In the genomic region with DNA sequence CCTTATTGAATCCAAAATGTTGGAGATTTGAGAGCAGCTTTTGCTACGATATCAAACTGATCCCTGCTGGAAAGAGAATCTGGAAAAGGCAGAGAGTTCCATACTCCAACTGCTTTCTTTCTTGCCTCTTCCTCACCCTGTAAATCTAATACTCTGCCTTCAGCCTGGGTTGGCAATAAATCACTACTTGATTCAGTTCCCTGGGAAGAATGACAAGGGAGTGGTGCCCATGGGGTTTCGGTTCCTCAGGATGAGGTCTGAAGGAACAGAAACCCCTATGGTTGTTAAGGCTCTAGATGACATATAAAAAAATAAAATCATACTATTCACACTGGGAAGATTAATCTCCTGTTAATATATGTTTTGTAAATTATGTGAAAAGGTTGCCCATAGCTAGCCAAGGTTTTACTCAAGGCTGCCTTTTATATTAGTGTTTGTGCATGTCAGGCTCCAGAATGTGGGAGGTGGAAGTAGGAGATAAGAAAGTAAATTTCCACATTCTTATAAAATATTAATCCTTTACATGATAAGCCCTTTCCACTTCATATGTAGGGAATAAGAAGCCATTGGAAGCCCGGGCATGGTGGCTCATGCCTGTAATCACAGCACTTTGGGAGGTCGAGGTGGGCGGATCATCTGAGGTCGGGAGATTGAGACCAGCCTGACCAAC, we compare ENCODE assay signal across 25 cellular contexts.
"Had no signal": no experiment of that assay in that cellular context is flagged by ENCODE, and none has a peak within 500 bp of the region (broad histone marks: within the 10 kb centered on the region; RNA-seq: fewer than 3 reads in every experiment).

No MANE protein-coding gene starts in this region.

- H3K36me3 Mint-ChIP-seq: brain, naive B cell, neural progenitor cell had no signal

- H2AFZ ChIP-seq: neural progenitor cell had no signal

- H3K27me3 Mint-ChIP-seq: activated CD4-positive, alpha-beta T cell treated with anti-CD3 and anti-CD28 coated beads, Interleukin-2, amount 10 ng/mL, durations not matched to agents 24 days and 14 days; activated T-helper 17 cell treated with anti-CD3 and anti-CD28 coated beads, Interleukin-2, amount 50 U/mL, for 72 hours; brain; stimulated activated naive CD8-positive, alpha-beta T cell treated with anti-CD3 and anti-CD28 coated beads, Interleukin-15, amount 100 ng/mL, for 72 hours had no signal

- H3K4me1 ChIP-seq: neural progenitor cell, prostate gland, suprapubic skin had no signal

- H3K4me2 ChIP-seq: neural progenitor cell had no signal

- DNase-seq: activated CD4-positive, alpha-beta T cell treated with anti-CD3 and anti-CD28 coated beads, Interleukin-2, amount 10 ng/mL, durations not matched to agents 24 days and 14 days; activated CD8-positive, alpha-beta T cell treated with anti-CD3 and anti-CD28 coated beads for 36 hours; activated naive CD4-positive, alpha-beta T cell; activated T-cell treated with anti-CD3 and anti-CD28 coated beads, Interleukin-2, amount 50 U/mL, for 1 hour; anterior cingulate cortex; caudate nucleus; endodermal cell; foreskin melanocyte; left ventricle myocardium superior; mesenchymal stem cell; naive B cell; right cardiac atrium; stimulated activated CD4-positive, alpha-beta T cell treated with anti-CD3 and anti-CD28 coated beads, Interleukin-15, amount 100 ng/mL, for 24 hours; stimulated activated CD4-positive, alpha-beta T cell treated with anti-CD3 and anti-CD28 coated beads, Interleukin-2, amount 100 ng/mL, for 48 hours; stimulated activated naive CD8-positive, alpha-beta T cell treated with anti-CD3 and anti-CD28 coated beads, Interleukin-15, amount 100 ng/mL, for 72 hours; T1000; trophoblast cell had no signal

- H3K27ac Mint-ChIP-seq: activated CD4-positive, alpha-beta T cell treated with anti-CD3 and anti-CD28 coated beads, Interleukin-2, amount 10 ng/mL, durations not matched to agents 24 days and 14 days; activated CD8-positive, alpha-beta T cell treated with anti-CD3 and anti-CD28 coated beads for 36 hours; activated T-helper 17 cell treated with anti-CD3 and anti-CD28 coated beads, Interleukin-2, amount 50 U/mL, for 72 hours; endodermal cell; naive B cell; neural progenitor cell; stimulated activated naive CD8-positive, alpha-beta T cell treated with anti-CD3 and anti-CD28 coated beads, Interleukin-15, amount 100 ng/mL, for 72 hours had no signal

- H3K9me3 Mint-ChIP-seq: activated CD4-positive, alpha-beta T cell treated with anti-CD3 and anti-CD28 coated beads, Interleukin-2, amount 10 ng/mL, durations not matched to agents 24 days and 14 days; activated CD8-positive, alpha-beta T cell treated with anti-CD3 and anti-CD28 coated beads for 36 hours; stimulated activated naive CD8-positive, alpha-beta T cell treated with anti-CD3 and anti-CD28 coated beads, Interleukin-15, amount 100 ng/mL, for 72 hours had no signal

- H3K4me3 Mint-ChIP-seq: activated CD4-positive, alpha-beta T cell treated with anti-CD3 and anti-CD28 coated beads, Interleukin-2, amount 10 ng/mL, durations not matched to agents 24 days and 14 days; activated CD8-positive, alpha-beta T cell treated with anti-CD3 and anti-CD28 coated beads for 36 hours; activated T-helper 17 cell treated with anti-CD3 and anti-CD28 coated beads, Interleukin-2, amount 50 U/mL, for 72 hours; brain; endodermal cell; naive B cell; neural progenitor cell; stimulated activated naive CD8-positive, alpha-beta T cell treated with anti-CD3 and anti-CD28 coated beads, Interleukin-15, amount 100 ng/mL, for 72 hours had no signal

- H3K36me3 ChIP-seq: neural progenitor cell, prostate gland, suprapubic skin had no signal

- H3K9me3 ChIP-seq: mucosa of descending colon, prostate gland had no signal

- H3K4me1 Mint-ChIP-seq: activated CD4-positive, alpha-beta T cell treated with anti-CD3 and anti-CD28 coated beads, Interleukin-2, amount 10 ng/mL, durations not matched to agents 24 days and 14 days; activated T-helper 17 cell treated with anti-CD3 and anti-CD28 coated beads, Interleukin-2, amount 50 U/mL, for 72 hours; brain; naive B cell; neural progenitor cell; stimulated activated naive CD8-positive, alpha-beta T cell treated with anti-CD3 and anti-CD28 coated beads, Interleukin-15, amount 100 ng/mL, for 72 hours had no signal

- H3K4me3 ChIP-seq: mucosa of descending colon, neural progenitor cell, prostate gland, skin epidermis, suprapubic skin had no signal

- ATAC-seq: activated CD8-positive, alpha-beta T cell treated with anti-CD3 and anti-CD28 coated beads for 36 hours; activated T-helper 17 cell treated with anti-CD3 and anti-CD28 coated beads, Interleukin-2, amount 50 U/mL, for 72 hours; left ventricle myocardium superior; mucosa of descending colon; stimulated activated naive CD8-positive, alpha-beta T cell treated with anti-CD3 and anti-CD28 coated beads, Interleukin-15, amount 100 ng/mL, for 72 hours had no signal

- H3K27ac ChIP-seq: epithelial cell of prostate, neural progenitor cell, prostate gland, skin epidermis, suprapubic skin had no signal

- H3K27me3 ChIP-seq: neural progenitor cell, suprapubic skin had no signal
